Comparison of ENCODE assay signal across 1 cellular context in the genomic region with DNA sequence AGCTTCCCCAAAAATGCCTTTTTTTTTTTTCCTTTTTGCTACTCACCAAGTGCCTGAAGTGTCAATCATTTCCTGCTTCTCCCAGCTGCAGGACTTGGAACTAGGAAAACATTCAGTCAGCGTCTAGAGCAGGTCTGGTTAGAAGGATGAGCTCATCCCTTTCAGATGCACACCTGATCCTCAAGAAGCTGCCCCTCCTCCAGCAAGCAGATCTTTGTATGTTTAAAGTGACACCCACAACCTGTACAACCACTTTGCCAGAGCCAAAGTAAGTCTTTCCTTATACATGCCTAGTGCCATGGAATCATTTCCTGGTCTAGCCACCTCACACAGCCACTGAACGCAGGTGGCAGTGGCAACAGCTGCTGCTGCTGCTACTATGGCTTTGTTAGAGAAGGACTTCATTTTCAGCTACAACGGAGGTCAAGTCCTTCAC.
A peak's percentile ranks its signal among the peaks of the same experiment; 100 is the strongest.
TF ChIP-seq lines count a peak whose summit lies in the region.

No MANE protein-coding gene starts in this region.

TF ChIP-seq in Ishikawa, 13 proteins besides CTCF, POLR2A, EP300 and RAD21 (continued from another document):
- TF ChIP-seq, protein P1, sequence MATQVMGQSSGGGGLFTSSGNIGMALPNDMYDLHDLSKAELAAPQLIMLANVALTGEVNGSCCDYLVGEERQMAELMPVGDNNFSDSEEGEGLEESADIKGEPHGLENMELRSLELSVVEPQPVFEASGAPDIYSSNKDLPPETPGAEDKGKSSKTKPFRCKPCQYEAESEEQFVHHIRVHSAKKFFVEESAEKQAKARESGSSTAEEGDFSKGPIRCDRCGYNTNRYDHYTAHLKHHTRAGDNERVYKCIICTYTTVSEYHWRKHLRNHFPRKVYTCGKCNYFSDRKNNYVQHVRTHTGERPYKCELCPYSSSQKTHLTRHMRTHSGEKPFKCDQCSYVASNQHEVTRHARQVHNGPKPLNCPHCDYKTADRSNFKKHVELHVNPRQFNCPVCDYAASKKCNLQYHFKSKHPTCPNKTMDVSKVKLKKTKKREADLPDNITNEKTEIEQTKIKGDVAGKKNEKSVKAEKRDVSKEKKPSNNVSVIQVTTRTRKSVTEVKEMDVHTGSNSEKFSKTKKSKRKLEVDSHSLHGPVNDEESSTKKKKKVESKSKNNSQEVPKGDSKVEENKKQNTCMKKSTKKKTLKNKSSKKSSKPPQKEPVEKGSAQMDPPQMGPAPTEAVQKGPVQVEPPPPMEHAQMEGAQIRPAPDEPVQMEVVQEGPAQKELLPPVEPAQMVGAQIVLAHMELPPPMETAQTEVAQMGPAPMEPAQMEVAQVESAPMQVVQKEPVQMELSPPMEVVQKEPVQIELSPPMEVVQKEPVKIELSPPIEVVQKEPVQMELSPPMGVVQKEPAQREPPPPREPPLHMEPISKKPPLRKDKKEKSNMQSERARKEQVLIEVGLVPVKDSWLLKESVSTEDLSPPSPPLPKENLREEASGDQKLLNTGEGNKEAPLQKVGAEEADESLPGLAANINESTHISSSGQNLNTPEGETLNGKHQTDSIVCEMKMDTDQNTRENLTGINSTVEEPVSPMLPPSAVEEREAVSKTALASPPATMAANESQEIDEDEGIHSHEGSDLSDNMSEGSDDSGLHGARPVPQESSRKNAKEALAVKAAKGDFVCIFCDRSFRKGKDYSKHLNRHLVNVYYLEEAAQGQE (IDR thresholded peaks at IDR 0.05; ENCODE audit: low read depth) = no peak
- TF ChIP-seq TCF12 (IDR thresholded peaks at IDR 0.05; ENCODE audit: low read depth) (peak; percentile 89), TEAD4 (IDR thresholded peaks at IDR 0.05) (peak; percentile 33; the same call in 1 of the 2 replicates), EGR1 (IDR thresholded peaks at IDR 0.05) (no peak), YY1 (IDR thresholded peaks at IDR 0.05; ENCODE audit: low read depth) (peak; percentile 43; the same call in 1 of the 2 replicates), TAF1 (IDR thresholded peaks at IDR 0.05; ENCODE audit: low read depth) (no peak), ZBTB7A (IDR thresholded peaks at IDR 0.05; ENCODE audit: low read depth) (no peak), CREB1 (IDR thresholded peaks at IDR 0.05; ENCODE audit: low read depth) (no peak)
- TF ChIP-seq, protein P2, sequence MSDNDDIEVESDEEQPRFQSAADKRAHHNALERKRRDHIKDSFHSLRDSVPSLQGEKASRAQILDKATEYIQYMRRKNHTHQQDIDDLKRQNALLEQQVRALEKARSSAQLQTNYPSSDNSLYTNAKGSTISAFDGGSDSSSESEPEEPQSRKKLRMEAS (IDR thresholded peaks at IDR 0.05) = peak; percentile 79
TF ChIP-seq in Ishikawa: peak in this region for 7.
